In genomic region chr22:38632528-38632927, GRCh38 we compare ENCODE assay signal across 1 cellular context.
A peak's percentile ranks its signal among the peaks of the same experiment; 100 is the strongest.
TF ChIP-seq lines count a peak whose summit lies in the region.

No MANE protein-coding gene starts in this region.

TF ChIP-seq in HepG2, 621 proteins besides CTCF, POLR2A, EP300 and RAD21:
- TF ChIP-seq EEA1 (CRISPR knock-in tag; IDR thresholded peaks at IDR 0.05; ENCODE audit: borderline replicate concordance) (no peak), MLX (CRISPR knock-in tag; IDR thresholded peaks at IDR 0.05) (no peak), PATZ1 (CRISPR knock-in tag; IDR thresholded peaks at IDR 0.05) (0 out of 2 replicates have a peak, but pooled peaks have one; percentile 15), ZNF451 (CRISPR knock-in tag; IDR thresholded peaks at IDR 0.05) (no peak), ZNF205 (CRISPR knock-in tag; IDR thresholded peaks at IDR 0.05) (no peak), ZBTB40 (IDR thresholded peaks at IDR 0.05) (no peak), ZBTB40 (CRISPR knock-in tag; IDR thresholded peaks at IDR 0.05) (no peak), PAXIP1 (CRISPR knock-in tag; conservative IDR thresholded peaks at IDR 0.05) (0 out of 2 replicates have a peak, but pooled peaks have one; percentile 27), HNF1A (IDR thresholded peaks at IDR 0.05; ENCODE audit: low read depth) (peak; percentile 49; the same call in 1 of the 2 replicates), HNF1A (CRISPR knock-in tag; IDR thresholded peaks at IDR 0.05; ENCODE audit: borderline replicate concordance) (peak; percentile 34; the same call in 1 of the 2 replicates), NR2F2 (IDR thresholded peaks at IDR 0.05; ENCODE audit: borderline replicate concordance, low read depth) (peak; percentile 57; the same call in 1 of the 2 replicates), SOX13 (IDR thresholded peaks at IDR 0.05) (no peak), SOX13 (CRISPR knock-in tag; conservative IDR thresholded peaks at IDR 0.05 in 1 of 2, IDR thresholded peaks at IDR 0.05 in 1 of 2) (peak in 1 of 2 experiments; percentile 47; a peak in 2 of 4 replicates), NR2F6 (IDR thresholded peaks at IDR 0.05) (peak; percentile 44; the same call in 1 of the 2 replicates), NR2F6 (CRISPR knock-in tag; IDR thresholded peaks at IDR 0.05) (no peak), CHD4 (IDR thresholded peaks at IDR 0.05; ENCODE audit: borderline replicate concordance, low read length) (no peak), HOXD1 (CRISPR knock-in tag; IDR thresholded peaks at IDR 0.05) (no peak), HNF4G (IDR thresholded peaks at IDR 0.05; ENCODE audit: borderline replicate concordance, low read depth, low read length) (no peak), HNF4G (CRISPR knock-in tag; IDR thresholded peaks at IDR 0.05; ENCODE audit: borderline replicate concordance, low read depth) (no peak), TCF7 (IDR thresholded peaks at IDR 0.05; ENCODE audit: low read depth) (0 out of 2 replicates have a peak, but pooled peaks have one; percentile 24), ZKSCAN1 (IDR thresholded peaks at IDR 0.05; ENCODE audit: low read length) (no peak), ZNF547 (CRISPR knock-in tag; IDR thresholded peaks at IDR 0.05) (no peak), ZNF275 (CRISPR knock-in tag; IDR thresholded peaks at IDR 0.05; ENCODE audit: borderline replicate concordance) (no peak), SCMH1 (CRISPR knock-in tag; IDR thresholded peaks at IDR 0.05; ENCODE audit: borderline replicate concordance) (no peak), RNF2 (conservative IDR thresholded peaks at IDR 0.05; ENCODE audit: low read depth) (no peak)
